10 cellular contexts compared by ENCODE assay signal in genomic region chr7:26062240-26062603, GRCh38.
"Had no signal": no experiment of that assay in that cellular context is flagged by ENCODE, and none has a peak within 500 bp of the region (broad histone marks: within the 10 kb centered on the region; RNA-seq: fewer than 3 reads in every experiment).

No MANE protein-coding gene starts in this region.

- H3K9me3 ChIP-seq: adrenal gland, lower lobe of right lung, mucosa of descending colon, thoracic aorta, upper lobe of left lung had no signal

- H3K4me1 ChIP-seq: adrenal gland, lower lobe of right lung had no signal

- H3K36me3 ChIP-seq: adrenal gland, lower lobe of right lung, thoracic aorta, upper lobe of left lung had no signal

- H3K27ac ChIP-seq: adrenal gland, lower lobe of right lung, thoracic aorta, upper lobe of left lung had no signal

- H3K27ac Mint-ChIP-seq: activated B cell treated with CpG ODN at 0.5 μM for 24 hours; activated CD8-positive, alpha-beta T cell treated with anti-CD3 and anti-CD28 coated beads for 36 hours; activated naive CD8-positive, alpha-beta T cell; activated T-helper 2 cell treated with anti-CD3 and anti-CD28 coated beads, Interferon-gamma antibody, Interleukin-2, Interleukin-4, amounts not matched to agents 10 μg/mL and 5 μg/mL and 100 μg/mL, durations not matched to agents 14 hours and 24 hours and 36 hours had no signal

- H3K4me3 Mint-ChIP-seq: activated B cell treated with CpG ODN at 0.5 μM for 24 hours; activated CD8-positive, alpha-beta T cell treated with anti-CD3 and anti-CD28 coated beads for 36 hours; activated naive CD8-positive, alpha-beta T cell; neural crest cell had no signal

- H3K4me3 ChIP-seq: adrenal gland, lower lobe of right lung, mucosa of descending colon, thoracic aorta, upper lobe of left lung had no signal

- H3K36me3 Mint-ChIP-seq: activated naive CD8-positive, alpha-beta T cell had no signal

- H3K9me3 Mint-ChIP-seq: activated B cell treated with CpG ODN at 0.5 μM for 24 hours; activated CD8-positive, alpha-beta T cell treated with anti-CD3 and anti-CD28 coated beads for 36 hours; activated T-helper 2 cell treated with anti-CD3 and anti-CD28 coated beads, Interferon-gamma antibody, Interleukin-2, Interleukin-4, amounts not matched to agents 10 μg/mL and 5 μg/mL and 100 μg/mL, durations not matched to agents 14 hours and 24 hours and 36 hours; neural crest cell had no signal

- H3K27me3 ChIP-seq: upper lobe of left lung had no signal
